Comparison of ENCODE assay signal across 12 cellular contexts in genomic region chr5:59356813-59357381, GRCh38.
DNase-seq lines count a peak whose midpoint lies in the region; ATAC-seq and TF ChIP-seq lines count a peak whose summit lies in the region.
"Had no signal": no experiment of that assay in that cellular context is flagged by ENCODE, and none has a peak within 500 bp of the region (broad histone marks: within the 10 kb centered on the region; RNA-seq: fewer than 3 reads in every experiment).

No MANE protein-coding gene starts in this region.

- WGBS in sigmoid colon, 2 donors, result 71 to 82% methylated on average over 12 of the region's 12 CpGs

- no peaks in the 10 kb centered on the region for H3K36me3 ChIP-seq in sigmoid colon
- H3K36me3 ChIP-seq: SJSA1 had no signal

- H3K4me3 ChIP-seq in choroid plexus epithelial cell (ENCODE audit: low read depth, low read length), result no peak overlapping the region
- no peak overlapping the region for H3K4me3 ChIP-seq in sigmoid colon
- H3K4me3 ChIP-seq: SJSA1 had no signal

- TF ChIP-seq CTCF in choroid plexus epithelial cell (conservative IDR thresholded peaks at IDR 0.05; ENCODE audit: low read depth, low read length) (no peak), sigmoid colon (IDR thresholded peaks at IDR 0.05) (no peak)

- intact Hi-C loops in sigmoid colon (cut with DNase I), result loop anchor here (2.0 kb wide), 1 partner anchor 82 kb away; no protein-coding TSS in a partner anchor

- no peak for TF ChIP-seq EP300 in sigmoid colon (IDR thresholded peaks at IDR 0.05)

- no peak for TF ChIP-seq POLR2A in sigmoid colon (IDR thresholded peaks at IDR 0.05)

- DNase-seq in MV-4-11 (lab: John Stamatoyannopoulos, UW), result peak; percentile 37
- peak; percentile 42 for DNase-seq in choroid plexus epithelial cell (ENCODE audit: low read depth)
- DNase-seq in left kidney (ENCODE audit: low read depth, low spot score), result peak; percentile 55
- peak; percentile 67 for DNase-seq in sigmoid colon
- DNase-seq in T-helper 2 cell, result no peak
- no peak for DNase-seq in NCI-H345 (lab: John Stamatoyannopoulos, UW)
- no peak for DNase-seq in DMS79 (lab: John Stamatoyannopoulos, UW)
- DNase-seq: activated CD8-positive, alpha-beta memory T cell treated with anti-CD3 and anti-CD28 coated beads for 24 hours; CD8-positive, alpha-beta T cell; foreskin melanocyte had no signal

- peak overlapping the region; percentile 63 to 82 (median 72) for H3K27ac ChIP-seq in sigmoid colon
- H3K27ac ChIP-seq: SJSA1 had no signal

- ATAC-seq in GM21447 (IDR thresholded peaks at IDR 0.05; ENCODE audit: unreplicated experiment), result no peak
- ATAC-seq: CD8-positive, alpha-beta T cell had no signal

- H3K27me3 ChIP-seq in sigmoid colon, result no peaks in the 10 kb centered on the region
- H3K27me3 ChIP-seq: SJSA1 had no signal

- peaks cover 0 to 86% (median 58%) of the 10 kb centered on the region in 4 donors for H3K4me1 ChIP-seq in sigmoid colon

- H3K9me3 ChIP-seq in sigmoid colon, result no peaks in the 10 kb centered on the region
- H3K9me3 ChIP-seq: SJSA1 had no signal

Comparison
In these comparisons a context has a peak if more than half of its experiments do, and no peak if none do; other contexts are left out.
1. DNase-seq: peak in MV-4-11 (single experiment), choroid plexus epithelial cell (single experiment), left kidney (single experiment) and sigmoid colon (single experiment); none in T-helper 2 cell (0 of 5), NCI-H345 (single experiment) and DMS79 (single experiment).